Comparison of ENCODE assay signal across 18 cellular contexts in genomic region chr13:87084192-87084591, GRCh38.
"Had no signal": no experiment of that assay in that cellular context is flagged by ENCODE, and none has a peak within 500 bp of the region (broad histone marks: within the 10 kb centered on the region; RNA-seq: fewer than 3 reads in every experiment).

No MANE protein-coding gene starts in this region.

- H3K27ac ChIP-seq: foreskin keratinocyte, ovary, spleen, upper lobe of left lung had no signal

- H3K27ac Mint-ChIP-seq: activated B cell treated with CpG ODN at 0.5 μM for 24 hours; activated CD4-positive, alpha-beta T cell treated with anti-CD3 and anti-CD28 coated beads, Interleukin-2, amount 10 ng/mL, durations not matched to agents 24 days and 14 days; activated CD8-positive, alpha-beta T cell treated with anti-CD3 and anti-CD28 coated beads, Interleukin-2, amount 10 ng/mL, durations not matched to agents 7 days and 5 days; activated naive CD8-positive, alpha-beta T cell; immature natural killer cell; naive B cell; stimulated activated naive CD8-positive, alpha-beta T cell treated with anti-CD3 and anti-CD28 coated beads, Interleukin-15, amount 100 ng/mL, for 72 hours; T-helper 1 cell treated with Interleukin-12 subunit alpha and Interleukin-12 subunit beta and Interleukin-4 antibody, amounts not matched to agents 30 μg/mL and 1 μg/mL, for 36 hours had no signal

- DNase-seq: activated B cell treated with CpG ODN at 0.5 μM for 24 hours; activated CD4-positive, alpha-beta T cell treated with anti-CD3 and anti-CD28 coated beads, Interleukin-2, amount 10 ng/mL, durations not matched to agents 24 days and 14 days; activated CD8-positive, alpha-beta memory T cell treated with anti-CD3 and anti-CD28 coated beads, Interleukin-2, amount 50 U/mL, for 48 hours; activated CD8-positive, alpha-beta T cell treated with anti-CD3 and anti-CD28 coated beads, Interleukin-2, amount 10 ng/mL, durations not matched to agents 7 days and 5 days; activated gamma-delta T cell treated with Interleukin-2 at 50 U/mL for 16 hours; amniotic stem cell; foreskin keratinocyte; glutamatergic neuron; immature natural killer cell; naive B cell; ovary; spleen; stimulated activated naive CD8-positive, alpha-beta T cell treated with anti-CD3 and anti-CD28 coated beads, Interleukin-15, amount 100 ng/mL, for 72 hours; upper lobe of left lung had no signal

- H3K4me1 Mint-ChIP-seq: activated B cell treated with CpG ODN at 0.5 μM for 24 hours; activated CD4-positive, alpha-beta T cell treated with anti-CD3 and anti-CD28 coated beads, Interleukin-2, amount 10 ng/mL, durations not matched to agents 24 days and 14 days; immature natural killer cell; naive B cell; stimulated activated naive CD8-positive, alpha-beta T cell treated with anti-CD3 and anti-CD28 coated beads, Interleukin-15, amount 100 ng/mL, for 72 hours had no signal

- H3K4me3 ChIP-seq: lung, ovary, spleen, upper lobe of left lung had no signal

- H3K9me3 ChIP-seq: ovary, upper lobe of left lung had no signal

- ATAC-seq: activated CD8-positive, alpha-beta T cell treated with anti-CD3 and anti-CD28 coated beads, Interleukin-2, amount 10 ng/mL, durations not matched to agents 7 days and 5 days; foreskin keratinocyte; sciatic nerve; stimulated activated naive CD8-positive, alpha-beta T cell treated with anti-CD3 and anti-CD28 coated beads, Interleukin-15, amount 100 ng/mL, for 72 hours had no signal

- H3K27me3 ChIP-seq: foreskin keratinocyte, ovary, spleen, upper lobe of left lung had no signal

- H3K36me3 ChIP-seq: ovary, spleen, upper lobe of left lung had no signal

- H3K27me3 Mint-ChIP-seq: activated B cell treated with CpG ODN at 0.5 μM for 24 hours; activated CD4-positive, alpha-beta T cell treated with anti-CD3 and anti-CD28 coated beads, Interleukin-2, amount 10 ng/mL, durations not matched to agents 24 days and 14 days; activated naive CD8-positive, alpha-beta T cell; naive B cell; stimulated activated naive CD8-positive, alpha-beta T cell treated with anti-CD3 and anti-CD28 coated beads, Interleukin-15, amount 100 ng/mL, for 72 hours had no signal

- H3K4me3 Mint-ChIP-seq: activated B cell treated with CpG ODN at 0.5 μM for 24 hours; activated CD4-positive, alpha-beta T cell treated with anti-CD3 and anti-CD28 coated beads, Interleukin-2, amount 10 ng/mL, durations not matched to agents 24 days and 14 days; activated CD8-positive, alpha-beta T cell treated with anti-CD3 and anti-CD28 coated beads, Interleukin-2, amount 10 ng/mL, durations not matched to agents 7 days and 5 days; activated naive CD8-positive, alpha-beta T cell; immature natural killer cell; naive B cell; stimulated activated naive CD8-positive, alpha-beta T cell treated with anti-CD3 and anti-CD28 coated beads, Interleukin-15, amount 100 ng/mL, for 72 hours; T-helper 1 cell treated with Interleukin-12 subunit alpha and Interleukin-12 subunit beta and Interleukin-4 antibody, amounts not matched to agents 30 μg/mL and 1 μg/mL, for 36 hours had no signal

- H3K4me1 ChIP-seq: foreskin keratinocyte, spleen, upper lobe of left lung had no signal

- H3K36me3 Mint-ChIP-seq: activated naive CD8-positive, alpha-beta T cell; immature natural killer cell; naive B cell had no signal
